24 cellular contexts compared by ENCODE assay signal in the genomic region with DNA sequence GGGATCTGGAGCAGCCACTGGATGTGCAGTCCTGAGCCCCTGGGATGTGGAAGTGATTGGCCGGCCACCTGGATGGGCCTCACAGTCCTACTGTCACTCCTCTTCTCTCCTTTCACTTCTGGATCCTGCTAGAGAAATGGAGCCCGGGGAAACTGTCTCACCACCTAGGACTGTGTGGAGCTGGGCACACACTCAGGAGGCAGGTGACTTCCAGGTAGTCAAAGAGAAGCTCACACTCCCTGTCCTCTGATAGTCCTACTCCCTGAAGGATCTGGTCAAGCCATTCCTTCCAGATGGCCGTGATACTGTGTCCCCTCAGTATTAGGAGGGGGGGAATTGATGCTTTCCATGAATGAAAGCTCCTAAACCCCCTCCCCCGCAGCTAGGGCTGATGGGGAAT.
"Had no signal": no experiment of that assay in that cellular context is flagged by ENCODE, and none has a peak within 500 bp of the region (broad histone marks: within the 10 kb centered on the region; RNA-seq: fewer than 3 reads in every experiment).

No MANE protein-coding gene starts in this region.

- H3K27me3 Mint-ChIP-seq: activated CD4-positive, alpha-beta T cell treated with anti-CD3 and anti-CD28 coated beads, Interleukin-2, amount 10 ng/mL, durations not matched to agents 24 days and 14 days; activated naive CD4-positive, alpha-beta T cell treated with anti-CD3 and anti-CD28 coated beads, Interleukin-2, amount 50 U/mL, for 24 hours; activated T-cell treated with anti-CD3 and anti-CD28 coated beads, Interleukin-2, amount 50 U/mL, for 24 hours; memory B cell; natural killer cell treated with Interleukin-12 subunit alpha and Interleukin-12 subunit beta and Interleukin-15 and Interleukin-18, amount 100 ng/mL, for 72 hours; stimulated activated naive B cell treated with anti-CD40 and anti-IgM and Interleukin-4, amounts not matched to agents 10 μg/mL and 1 μg/mL and 100 μg/mL, for 72 hours; T-cell had no signal

- H3K36me3 ChIP-seq: gastrocnemius medialis, spleen, thyroid gland had no signal

- H3K27ac Mint-ChIP-seq: activated CD4-positive, alpha-beta T cell treated with anti-CD3 and anti-CD28 coated beads, Interleukin-2, amount 10 ng/mL, durations not matched to agents 24 days and 14 days; activated CD8-positive, alpha-beta T cell treated with anti-CD3 and anti-CD28 coated beads, Interleukin-2, amount 10 ng/mL, durations not matched to agents 7 days and 5 days; activated naive CD4-positive, alpha-beta T cell treated with anti-CD3 and anti-CD28 coated beads, Interleukin-2, amount 50 U/mL, for 24 hours; activated T-cell treated with anti-CD3 and anti-CD28 coated beads, Interleukin-2, amount 50 U/mL, for 24 hours; natural killer cell treated with Interleukin-12 subunit alpha and Interleukin-12 subunit beta and Interleukin-15 and Interleukin-18, amount 100 ng/mL, for 72 hours; T-cell had no signal

- H3K9me3 ChIP-seq: gastrocnemius medialis, spleen, thyroid gland had no signal

- DNase-seq: activated CD4-positive, alpha-beta T cell treated with anti-CD3 and anti-CD28 coated beads, Interleukin-2, amount 10 ng/mL, durations not matched to agents 24 days and 14 days; activated CD4-positive, CD25-positive, alpha-beta regulatory T cell; activated CD8-positive, alpha-beta T cell treated with anti-CD3 and anti-CD28 coated beads, Interleukin-2, amount 10 ng/mL, durations not matched to agents 7 days and 5 days; activated effector memory CD4-positive, alpha-beta T cell treated with Interleukin-2 at 50 U/mL for 16 hours; activated T-cell treated with anti-CD3 and anti-CD28 coated beads, Interleukin-2, amount 50 U/mL, for 24 hours; cerebellar nuclear complex; cortex of kidney; effector CD4-positive, alpha-beta T cell; left ventricle myocardium superior; occipital lobe; SHP77; spleen; stimulated activated CD4-positive, alpha-beta T cell treated with anti-CD3 and anti-CD28 coated beads, Interleukin-4, amount 100 ng/mL, for 4 hours; stimulated activated naive B cell treated with anti-CD40 and anti-IgM and Interleukin-4, amounts not matched to agents 10 μg/mL and 1 μg/mL and 100 μg/mL, for 72 hours; T-cell; thyroid gland had no signal

- H3K9me3 Mint-ChIP-seq: activated CD4-positive, alpha-beta T cell treated with anti-CD3 and anti-CD28 coated beads, Interleukin-2, amount 10 ng/mL, durations not matched to agents 24 days and 14 days; activated naive CD4-positive, alpha-beta T cell treated with anti-CD3 and anti-CD28 coated beads, Interleukin-2, amount 50 U/mL, for 24 hours; activated T-cell treated with anti-CD3 and anti-CD28 coated beads, Interleukin-2, amount 50 U/mL, for 24 hours; memory B cell; natural killer cell treated with Interleukin-12 subunit alpha and Interleukin-12 subunit beta and Interleukin-15 and Interleukin-18, amount 100 ng/mL, for 72 hours; stimulated activated naive B cell treated with anti-CD40 and anti-IgM and Interleukin-4, amounts not matched to agents 10 μg/mL and 1 μg/mL and 100 μg/mL, for 72 hours; T-cell had no signal

- ATAC-seq: activated CD8-positive, alpha-beta T cell treated with anti-CD3 and anti-CD28 coated beads, Interleukin-2, amount 10 ng/mL, durations not matched to agents 7 days and 5 days; gastrocnemius medialis; left ventricle myocardium superior; natural killer cell treated with Interleukin-12 subunit alpha and Interleukin-12 subunit beta and Interleukin-15 and Interleukin-18, amount 100 ng/mL, for 72 hours; sciatic nerve; stimulated activated naive B cell treated with anti-CD40 and anti-IgM and Interleukin-4, amounts not matched to agents 10 μg/mL and 1 μg/mL and 100 μg/mL, for 72 hours; T-cell had no signal

- H3K27ac ChIP-seq: SK-N-MC, spleen, thyroid gland had no signal

- FAIRE-seq: astrocyte, bronchial epithelial cell had no signal

- H3K4me3 ChIP-seq: gastrocnemius medialis, SK-N-MC, spleen, thyroid gland had no signal

- H3K36me3 Mint-ChIP-seq: activated naive CD4-positive, alpha-beta T cell treated with anti-CD3 and anti-CD28 coated beads, Interleukin-2, amount 50 U/mL, for 24 hours; memory B cell; natural killer cell treated with Interleukin-12 subunit alpha and Interleukin-12 subunit beta and Interleukin-15 and Interleukin-18, amount 100 ng/mL, for 72 hours; stimulated activated naive B cell treated with anti-CD40 and anti-IgM and Interleukin-4, amounts not matched to agents 10 μg/mL and 1 μg/mL and 100 μg/mL, for 72 hours; T-cell had no signal

- H3K4me3 Mint-ChIP-seq: activated CD4-positive, alpha-beta T cell treated with anti-CD3 and anti-CD28 coated beads, Interleukin-2, amount 10 ng/mL, durations not matched to agents 24 days and 14 days; activated CD8-positive, alpha-beta T cell treated with anti-CD3 and anti-CD28 coated beads, Interleukin-2, amount 10 ng/mL, durations not matched to agents 7 days and 5 days; activated naive CD4-positive, alpha-beta T cell treated with anti-CD3 and anti-CD28 coated beads, Interleukin-2, amount 50 U/mL, for 24 hours; activated T-cell treated with anti-CD3 and anti-CD28 coated beads, Interleukin-2, amount 50 U/mL, for 24 hours; memory B cell; natural killer cell treated with Interleukin-12 subunit alpha and Interleukin-12 subunit beta and Interleukin-15 and Interleukin-18, amount 100 ng/mL, for 72 hours; stimulated activated naive B cell treated with anti-CD40 and anti-IgM and Interleukin-4, amounts not matched to agents 10 μg/mL and 1 μg/mL and 100 μg/mL, for 72 hours; T-cell had no signal

- H3K27me3 ChIP-seq: gastrocnemius medialis, spleen, thyroid gland had no signal
